In the genomic region with DNA sequence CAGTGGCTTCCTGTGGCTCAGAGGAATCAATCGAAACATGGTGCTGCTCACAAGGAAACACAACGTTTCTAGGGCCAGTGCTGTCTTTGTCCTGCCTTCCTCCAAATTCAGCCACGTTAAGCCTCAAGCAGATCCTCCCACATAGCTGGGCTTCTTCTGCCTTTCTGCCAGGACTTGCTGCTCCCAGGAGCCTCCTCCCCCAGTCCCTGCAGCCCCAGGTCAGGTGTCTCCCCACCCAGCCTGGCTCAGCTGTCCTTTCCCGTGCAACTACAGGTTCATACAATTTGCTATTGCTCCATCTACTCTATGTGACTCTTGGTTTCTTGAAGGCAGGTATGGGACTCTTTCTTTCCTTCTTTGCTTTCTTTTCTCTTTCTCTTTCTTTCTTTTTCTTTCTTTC, we compare ENCODE assay signal across 37 cellular contexts. TPM values are rescaled to one million over a fixed set of nuclear protein-coding genes. Genes with fewer than 3 reads are reported as not detected.
DNase-seq lines count a peak whose midpoint lies in the region; ATAC-seq and TF ChIP-seq lines count a peak whose summit lies in the region.
"Had no signal": no experiment of that assay in that cellular context is flagged by ENCODE, and none has a peak within 500 bp of the region (broad histone marks: within the 10 kb centered on the region; RNA-seq: fewer than 3 reads in every experiment).

No MANE protein-coding gene starts in this region.

- no peaks in the 10 kb centered on the region for H3K4me1 ChIP-seq in breast epithelium
- peaks cover 16% of the 10 kb centered on the region for H3K4me1 ChIP-seq in RWPE2 (ENCODE audit: insufficient read depth, poor library complexity, severe bottlenecking)
- H3K4me1 ChIP-seq: Peyer's patch had no signal

- H3K4me1 Mint-ChIP-seq in MCF 10A (ENCODE audit: insufficient read depth, unreplicated experiment): peaks cover 18% of the 10 kb centered on the region
- H3K4me1 Mint-ChIP-seq: activated CD8-positive, alpha-beta memory T cell treated with anti-CD3 and anti-CD28 coated beads, Interleukin-2, amount 10 ng/mL, durations not matched to agents 7 days and 5 days; activated naive CD8-positive, alpha-beta T cell treated with anti-CD3 and anti-CD28 coated beads, Interleukin-2, amount 10 ng/mL, durations not matched to agents 7 days and 5 days; mesothelial cell of epicardium; naive B cell had no signal

- H3K9me3 ChIP-seq in breast epithelium (no peaks in the 10 kb centered on the region), RWPE2 (ENCODE audit: severe bottlenecking) (no peaks in the 10 kb centered on the region)
- H3K9me3 ChIP-seq: Peyer's patch, thoracic aorta had no signal

- H3K4me3 Mint-ChIP-seq in MCF 10A (ENCODE audit: unreplicated experiment): no peak overlapping the region
- H3K4me3 Mint-ChIP-seq: activated CD8-positive, alpha-beta memory T cell treated with anti-CD3 and anti-CD28 coated beads, Interleukin-2, amount 10 ng/mL, durations not matched to agents 7 days and 5 days; activated naive CD8-positive, alpha-beta T cell treated with anti-CD3 and anti-CD28 coated beads, Interleukin-2, amount 10 ng/mL, durations not matched to agents 7 days and 5 days; activated T-cell treated with anti-CD3 and anti-CD28 coated beads, Interleukin-2, amount 50 U/mL, for 4 hours; dendritic cell treated with granulocyte-macrophage colony-stimulating factor and Interleukin-4, amounts not matched to agents 40 ng/mL and 50 ng/mL, for 4 days; mesothelial cell of epicardium; naive B cell had no signal

- no TSS peak for BruUV-seq in MCF 10A (replicated peaks; lab: Mats Ljungman, UMichigan)

- intact Hi-C loops in MCF 10A (cut with micrococcal nuclease) (no loop called here), breast epithelium (cut with DNase I; ENCODE audit: low total_unique reads) (no loop called here)

- no peak overlapping the region for H3K27ac ChIP-seq in breast epithelium
- no peak overlapping the region for H3K27ac ChIP-seq in RWPE2 (ENCODE audit: poor library complexity, severe bottlenecking)
- H3K27ac ChIP-seq: heart left ventricle, Peyer's patch, spleen, thoracic aorta had no signal

- TF ChIP-seq CTCF in MCF 10A (IDR thresholded peaks at IDR 0.05; ENCODE audit: unreplicated experiment) (no peak), breast epithelium (IDR thresholded peaks at IDR 0.05) (no peak), RWPE2 (IDR thresholded peaks at IDR 0.05; ENCODE audit: poor library complexity, severe bottlenecking) (no peak), epithelial cell of esophagus (IDR thresholded peaks at IDR 0.05; ENCODE audit: insufficient read depth, low read depth, low read length, missing control alignments) (no peak)

- ATAC-seq in RWPE2 (ENCODE audit: low read depth): peak; percentile 19; the same call in 2 of the 3 replicates
- ATAC-seq in HG03457 (IDR thresholded peaks at IDR 0.05; ENCODE audit: unreplicated experiment): no peak
- ATAC-seq in GM19397 (IDR thresholded peaks at IDR 0.05; ENCODE audit: unreplicated experiment): no peak
- ATAC-seq in HG03108 (IDR thresholded peaks at IDR 0.05; ENCODE audit: unreplicated experiment): no peak
- ATAC-seq: activated CD4-positive, CD25-positive, alpha-beta regulatory T cell treated with anti-CD3 and anti-CD28 coated beads, Interleukin-2, amount 50 U/mL, for 24 hours; activated CD8-positive, alpha-beta memory T cell treated with anti-CD3 and anti-CD28 coated beads, Interleukin-2, amount 10 ng/mL, durations not matched to agents 7 days and 5 days; activated T-cell treated with anti-CD3 and anti-CD28 coated beads, Interleukin-2, amount 50 U/mL, for 4 hours; heart left ventricle; right cardiac atrium; stimulated activated naive CD8-positive, alpha-beta T cell treated with anti-CD3 and anti-CD28 coated beads, Interleukin-15, Interleukin-2, amounts not matched to agents 100 U/mL and 50 U/mL, for 24 hours had no signal

- DNase-seq in MCF 10A (ENCODE audit: unreplicated experiment) (peak; percentile 66), breast epithelium (ENCODE audit: low spot score in 2 of 2) (no peak), RWPE2 (ENCODE audit: low spot score) (no peak), epithelial cell of esophagus (ENCODE audit: low read depth) (peak; percentile 61)
- DNase-seq: ACHN; activated CD4-positive, alpha-beta T cell treated with anti-CD3 and anti-CD28 coated beads, Interleukin-2, amount 50 U/mL, for 4 hours; activated CD8-positive, alpha-beta memory T cell treated with anti-CD3 and anti-CD28 coated beads, Interleukin-2, amount 10 ng/mL, durations not matched to agents 7 days and 5 days; activated gamma-delta T cell; activated naive CD8-positive, alpha-beta T cell treated with anti-CD3 and anti-CD28 coated beads, Interleukin-2, amount 10 ng/mL, durations not matched to agents 7 days and 5 days; activated T-cell treated with anti-CD3 and anti-CD28 coated beads, Interleukin-2, amount 50 U/mL, for 4 hours; central memory CD4-positive, alpha-beta T cell; DMS53; foreskin fibroblast; HCEC 1CT; heart left ventricle; naive B cell; NCI-H1105 treated with DMSO at 0.1 percent for 48 hours; NCI-H187 treated with DMSO at 0.1 percent for 48 hours; NCI-H526 treated with DMSO at 0.1 percent for 48 hours; Peyer's patch; right cardiac atrium; SIG-M5; stimulated activated CD4-positive, alpha-beta T cell treated with anti-CD3 and anti-CD28 coated beads, Interleukin-2, amount 100 ng/mL, for 24 hours; stimulated activated naive CD8-positive, alpha-beta T cell treated with anti-CD3 and anti-CD28 coated beads, Interleukin-15, Interleukin-2, amounts not matched to agents 100 U/mL and 50 U/mL, for 24 hours; SW 1271; T1000 had no signal

- H3K4me3 ChIP-seq in breast epithelium (no peak overlapping the region), RWPE2 (ENCODE audit: severe bottlenecking) (no peak overlapping the region), epithelial cell of esophagus (ENCODE audit: low read length) (no peak overlapping the region)
- H3K4me3 ChIP-seq: heart left ventricle, Peyer's patch, spleen, thoracic aorta had no signal

- no peak for TF ChIP-seq POLR2A in breast epithelium (IDR thresholded peaks at IDR 0.05)

- H3K27me3 Mint-ChIP-seq in MCF 10A (ENCODE audit: insufficient read depth, unreplicated experiment): no peaks in the 10 kb centered on the region
- H3K27me3 Mint-ChIP-seq: activated CD8-positive, alpha-beta memory T cell treated with anti-CD3 and anti-CD28 coated beads, Interleukin-2, amount 10 ng/mL, durations not matched to agents 7 days and 5 days had no signal

- peaks cover 0 to 4% of the 10 kb centered on the region in 2 donors for H3K27me3 ChIP-seq in breast epithelium
- no peaks in the 10 kb centered on the region for H3K27me3 ChIP-seq in RWPE2 (ENCODE audit: insufficient read depth, poor library complexity, severe bottlenecking)
- H3K27me3 ChIP-seq: Peyer's patch had no signal

- no peak overlapping the region for H3K27ac Mint-ChIP-seq in MCF 10A (ENCODE audit: low read depth, unreplicated experiment)
- H3K27ac Mint-ChIP-seq: activated CD8-positive, alpha-beta memory T cell treated with anti-CD3 and anti-CD28 coated beads, Interleukin-2, amount 10 ng/mL, durations not matched to agents 7 days and 5 days; activated naive CD8-positive, alpha-beta T cell treated with anti-CD3 and anti-CD28 coated beads, Interleukin-2, amount 10 ng/mL, durations not matched to agents 7 days and 5 days; dendritic cell treated with granulocyte-macrophage colony-stimulating factor and Interleukin-4, amounts not matched to agents 40 ng/mL and 50 ng/mL, for 4 days; mesothelial cell of epicardium; naive B cell had no signal

- POLR2A ChIA-PET in MCF 10A (lab: Yijun Ruan, JAX): interaction anchor here (0.6 kb wide), 1 partner anchor 124 kb away, joined by 4 read pairs; no protein-coding TSS in a partner anchor

- no peaks in the 10 kb centered on the region for H3K36me3 Mint-ChIP-seq in MCF 10A (ENCODE audit: insufficient read depth, unreplicated experiment)
- H3K36me3 Mint-ChIP-seq: activated CD8-positive, alpha-beta memory T cell treated with anti-CD3 and anti-CD28 coated beads, Interleukin-2, amount 10 ng/mL, durations not matched to agents 7 days and 5 days; activated naive CD8-positive, alpha-beta T cell treated with anti-CD3 and anti-CD28 coated beads, Interleukin-2, amount 10 ng/mL, durations not matched to agents 7 days and 5 days; mesothelial cell of epicardium; naive B cell had no signal

- H3K9me3 Mint-ChIP-seq in MCF 10A (ENCODE audit: unreplicated experiment): no peaks in the 10 kb centered on the region
- H3K9me3 Mint-ChIP-seq: activated naive CD8-positive, alpha-beta T cell treated with anti-CD3 and anti-CD28 coated beads, Interleukin-2, amount 10 ng/mL, durations not matched to agents 7 days and 5 days; activated T-cell treated with anti-CD3 and anti-CD28 coated beads, Interleukin-2, amount 50 U/mL, for 4 hours; dendritic cell treated with granulocyte-macrophage colony-stimulating factor and Interleukin-4, amounts not matched to agents 40 ng/mL and 50 ng/mL, for 4 days had no signal

- H3K36me3 ChIP-seq in breast epithelium (no peaks in the 10 kb centered on the region), RWPE2 (ENCODE audit: low read depth) (no peaks in the 10 kb centered on the region)
- H3K36me3 ChIP-seq: heart left ventricle, Peyer's patch, spleen, thoracic aorta had no signal

- CTCF ChIA-PET in MCF 10A (lab: Yijun Ruan, JAX): interaction anchor here (0.6 kb wide), 1 partner anchor 21 kb away, joined by 3 read pairs; no protein-coding TSS in a partner anchor

RNA-seq across cellular contexts. Expression of a gene that starts 18.4 kb away (rescaled TPM):
- total RNA-seq in MCF 10A (2022) (0.25 TPM in 1 of 2 replicates, not detected in the other), breast epithelium (under 1 TPM in 1 of 3 donors, not detected in 2; 0.29 TPM)
- total RNA-seq: activated CD8-positive, alpha-beta memory T cell treated with anti-CD3 and anti-CD28 coated beads, Interleukin-2, amount 10 ng/mL, durations not matched to agents 7 days and 5 days; activated naive CD8-positive, alpha-beta T cell treated with anti-CD3 and anti-CD28 coated beads, Interleukin-2, amount 10 ng/mL, durations not matched to agents 7 days and 5 days; activated T-cell treated with anti-CD3 and anti-CD28 coated beads, Interleukin-2, amount 50 U/mL, for 4 hours; astrocyte; G401; LHCN-M2; mesothelial cell of epicardium; Peyer's patch had no signal

Comparison
In these comparisons a context has a peak if more than half of its experiments do, and no peak if none do; other contexts are left out.
1. DNase-seq: peak in MCF 10A (single experiment) and epithelial cell of esophagus (single experiment); none in breast epithelium (0 of 2) and RWPE2 (single experiment).